In the genomic region with DNA sequence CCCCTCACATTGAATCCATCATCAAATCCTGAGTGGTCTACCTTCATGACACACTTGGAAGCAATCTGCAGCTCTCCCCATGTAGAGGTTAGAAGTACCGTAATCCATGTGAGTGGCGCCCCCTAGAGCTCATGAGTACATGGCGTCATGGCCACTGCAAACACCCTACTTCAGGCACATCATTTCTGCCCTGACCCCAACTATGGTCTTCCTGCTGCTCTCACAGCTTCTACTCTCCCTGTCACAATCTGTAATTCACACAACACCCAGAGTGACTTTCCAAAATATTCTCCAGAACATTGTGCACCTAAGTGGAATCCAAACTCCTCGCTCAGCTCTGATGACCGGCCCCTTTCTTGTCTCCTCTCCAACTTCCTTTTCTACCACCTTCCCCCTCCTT, we compare ENCODE assay signal across 8 cellular contexts.
DNase-seq lines count a peak whose midpoint lies in the region; ATAC-seq lines count a peak whose summit lies in the region.

No MANE protein-coding gene starts in this region.

- H3K9me3 Mint-ChIP-seq in dendritic cell treated with granulocyte-macrophage colony-stimulating factor and Interleukin-4, amounts not matched to agents 40 ng/mL and 50 ng/mL, for 4 days, result no peaks in the 10 kb centered on the region
- H3K9me3 Mint-ChIP-seq in memory B cell, result no peaks in the 10 kb centered on the region

- H3K27me3 Mint-ChIP-seq in dendritic cell treated with granulocyte-macrophage colony-stimulating factor and Interleukin-4, amounts not matched to agents 40 ng/mL and 50 ng/mL, for 4 days, result no peaks in the 10 kb centered on the region
- H3K27me3 Mint-ChIP-seq in memory B cell, result no peaks in the 10 kb centered on the region

- H3K36me3 Mint-ChIP-seq in dendritic cell treated with granulocyte-macrophage colony-stimulating factor and Interleukin-4, amounts not matched to agents 40 ng/mL and 50 ng/mL, for 4 days (ENCODE audit: low read depth), result peaks cover 51% of the 10 kb centered on the region
- peaks cover 18% of the 10 kb centered on the region for H3K36me3 Mint-ChIP-seq in memory B cell

- H3K4me3 Mint-ChIP-seq in dendritic cell treated with granulocyte-macrophage colony-stimulating factor and Interleukin-4, amounts not matched to agents 40 ng/mL and 50 ng/mL, for 4 days, result no peak overlapping the region
- peak overlapping the region; percentile 14 for H3K4me3 Mint-ChIP-seq in memory B cell

- H3K27ac Mint-ChIP-seq in dendritic cell treated with granulocyte-macrophage colony-stimulating factor and Interleukin-4, amounts not matched to agents 40 ng/mL and 50 ng/mL, for 4 days, result peak overlapping the region; percentile 71
- H3K27ac Mint-ChIP-seq in memory B cell, result peak overlapping the region; percentile 71

- intact Hi-C loops in dendritic cell treated with granulocyte-macrophage colony-stimulating factor and Interleukin-4, amounts not matched to agents 40 ng/mL and 50 ng/mL, for 4 days (cut with micrococcal nuclease), result loop anchor here (2.0 to 5.0 kb wide), 3 partner anchors 16 to 56 kb away; no protein-coding TSS in a partner anchor

- DNase-seq in NCI-H2029 (lab: John Stamatoyannopoulos, UW), result peak; percentile 38
- DNase-seq in NCI-H2029 treated with DMSO at 0.1 percent for 48 hours (lab: John Stamatoyannopoulos, UW), result no peak
- peak; percentile 69 for DNase-seq in HCEC 1CT
- DNase-seq in NCI-H146 (lab: John Stamatoyannopoulos, UW), result peak; percentile 61
- DNase-seq in activated CD4-positive, alpha-beta T cell treated with anti-CD3 and anti-CD28 coated beads for 24 hours (ENCODE audit: low read depth in 2 of 2), result peak; percentile 52 to 59
- DNase-seq in memory B cell (ENCODE audit: low spot score in 2 of 2), result peak; percentile 70 to 71
- peak; percentile 59 to 61 for DNase-seq in stimulated activated CD8-positive, alpha-beta memory T cell treated with anti-CD3 and anti-CD28 coated beads, Interleukin-2, amount 100 ng/mL, for 48 hours (ENCODE audit: low read depth in 2 of 2)

- ATAC-seq in memory B cell (ENCODE audit: low read depth), result peak; percentile 93

- H3K4me1 Mint-ChIP-seq in dendritic cell treated with granulocyte-macrophage colony-stimulating factor and Interleukin-4, amounts not matched to agents 40 ng/mL and 50 ng/mL, for 4 days (ENCODE audit: low read depth), result peaks cover 60% of the 10 kb centered on the region
- H3K4me1 Mint-ChIP-seq in memory B cell, result peaks cover 40% of the 10 kb centered on the region
